ENCODE assay signal across 20 cellular contexts in genomic region chr3:71409352-71409751, GRCh38.
DNase-seq lines count a peak whose midpoint lies in the region; ATAC-seq lines count a peak whose summit lies in the region.
"Had no signal": no experiment of that assay in that cellular context is flagged by ENCODE, and none has a peak within 500 bp of the region (broad histone marks: within the 10 kb centered on the region; RNA-seq: fewer than 3 reads in every experiment).

No MANE protein-coding gene starts in this region.

- no peaks in the 10 kb centered on the region for H3K27me3 Mint-ChIP-seq in activated naive CD4-positive, alpha-beta T cell treated with anti-CD3 and anti-CD28 coated beads, Interleukin-2, amount 50 U/mL, for 24 hours
- H3K27me3 Mint-ChIP-seq in activated naive CD4-positive, alpha-beta T cell treated with anti-CD3 and anti-CD28 coated beads for 36 hours (ENCODE audit: low read depth): no peaks in the 10 kb centered on the region
- no peaks in the 10 kb centered on the region for H3K27me3 Mint-ChIP-seq in effector memory CD8-positive, alpha-beta T cell
- H3K27me3 Mint-ChIP-seq in stimulated activated memory B cell treated with anti-CD40 and anti-IgM and Interleukin-4, amounts not matched to agents 10 μg/mL and 1 μg/mL and 100 μg/mL, for 72 hours: no peaks in the 10 kb centered on the region

- H3K36me3 Mint-ChIP-seq in activated naive CD4-positive, alpha-beta T cell treated with anti-CD3 and anti-CD28 coated beads, Interleukin-2, amount 50 U/mL, for 24 hours: peaks cover 18% of the 10 kb centered on the region
- H3K36me3 Mint-ChIP-seq in activated naive CD4-positive, alpha-beta T cell treated with anti-CD3 and anti-CD28 coated beads for 36 hours (ENCODE audit: low read depth): no peaks in the 10 kb centered on the region
- H3K36me3 Mint-ChIP-seq in effector memory CD8-positive, alpha-beta T cell (ENCODE audit: insufficient read depth): peaks cover 6% of the 10 kb centered on the region
- H3K36me3 Mint-ChIP-seq in stimulated activated memory B cell treated with anti-CD40 and anti-IgM and Interleukin-4, amounts not matched to agents 10 μg/mL and 1 μg/mL and 100 μg/mL, for 72 hours: no peaks in the 10 kb centered on the region
- H3K36me3 Mint-ChIP-seq: IgD-negative memory B cell had no signal

- ATAC-seq in effector memory CD8-positive, alpha-beta T cell (replicated peaks): no peak
- ATAC-seq in stimulated activated memory B cell treated with anti-CD40 and anti-IgM and Interleukin-4, amounts not matched to agents 10 μg/mL and 1 μg/mL and 100 μg/mL, for 72 hours: no peak
- no peak for ATAC-seq in HG03139 (IDR thresholded peaks at IDR 0.05; ENCODE audit: unreplicated experiment)

- peak overlapping the region; percentile 71 for H3K27ac Mint-ChIP-seq in activated naive CD4-positive, alpha-beta T cell treated with anti-CD3 and anti-CD28 coated beads, Interleukin-2, amount 50 U/mL, for 24 hours
- no peak overlapping the region for H3K27ac Mint-ChIP-seq in activated naive CD4-positive, alpha-beta T cell treated with anti-CD3 and anti-CD28 coated beads for 36 hours
- peak overlapping the region; percentile 71 to 79 for H3K27ac Mint-ChIP-seq in effector memory CD8-positive, alpha-beta T cell
- H3K27ac Mint-ChIP-seq in stimulated activated memory B cell treated with anti-CD40 and anti-IgM and Interleukin-4, amounts not matched to agents 10 μg/mL and 1 μg/mL and 100 μg/mL, for 72 hours: peak overlapping the region; percentile 58
- H3K27ac Mint-ChIP-seq: HFFc6 had no signal

- H3K9me3 Mint-ChIP-seq in activated naive CD4-positive, alpha-beta T cell treated with anti-CD3 and anti-CD28 coated beads, Interleukin-2, amount 50 U/mL, for 24 hours: no peaks in the 10 kb centered on the region
- no peaks in the 10 kb centered on the region for H3K9me3 Mint-ChIP-seq in activated naive CD4-positive, alpha-beta T cell treated with anti-CD3 and anti-CD28 coated beads for 36 hours
- H3K9me3 Mint-ChIP-seq in effector memory CD8-positive, alpha-beta T cell: no peaks in the 10 kb centered on the region
- H3K9me3 Mint-ChIP-seq in stimulated activated memory B cell treated with anti-CD40 and anti-IgM and Interleukin-4, amounts not matched to agents 10 μg/mL and 1 μg/mL and 100 μg/mL, for 72 hours: no peaks in the 10 kb centered on the region
- H3K9me3 Mint-ChIP-seq: HFFc6, IgD-negative memory B cell had no signal

- CTCF ChIA-PET in activated naive CD4-positive, alpha-beta T cell treated with anti-CD3 and anti-CD28 coated beads for 36 hours (lab: Charles Lee): interaction anchor here (0.5 to 2.5 kb wide), 2 partner anchors 11 to 53 kb away, joined by 3 to 9 read pairs; no protein-coding TSS in a partner anchor

- H3K4me3 Mint-ChIP-seq in activated naive CD4-positive, alpha-beta T cell treated with anti-CD3 and anti-CD28 coated beads, Interleukin-2, amount 50 U/mL, for 24 hours: no peak overlapping the region
- H3K4me3 Mint-ChIP-seq in activated naive CD4-positive, alpha-beta T cell treated with anti-CD3 and anti-CD28 coated beads for 36 hours: no peak overlapping the region
- H3K4me3 Mint-ChIP-seq in effector memory CD8-positive, alpha-beta T cell: no peak overlapping the region
- H3K4me3 Mint-ChIP-seq in stimulated activated memory B cell treated with anti-CD40 and anti-IgM and Interleukin-4, amounts not matched to agents 10 μg/mL and 1 μg/mL and 100 μg/mL, for 72 hours: no peak overlapping the region
- H3K4me3 Mint-ChIP-seq: HFFc6, IgD-negative memory B cell had no signal

- peaks cover 97% of the 10 kb centered on the region for H3K4me1 Mint-ChIP-seq in activated naive CD4-positive, alpha-beta T cell treated with anti-CD3 and anti-CD28 coated beads, Interleukin-2, amount 50 U/mL, for 24 hours
- H3K4me1 Mint-ChIP-seq in activated naive CD4-positive, alpha-beta T cell treated with anti-CD3 and anti-CD28 coated beads for 36 hours (ENCODE audit: low read depth): peaks cover 86% of the 10 kb centered on the region
- peaks cover 9 to 13% of the 10 kb centered on the region in 2 donors for H3K4me1 Mint-ChIP-seq in effector memory CD8-positive, alpha-beta T cell (ENCODE audit: low read depth in 2 of 2)
- H3K4me1 Mint-ChIP-seq in stimulated activated memory B cell treated with anti-CD40 and anti-IgM and Interleukin-4, amounts not matched to agents 10 μg/mL and 1 μg/mL and 100 μg/mL, for 72 hours: peaks cover 36% of the 10 kb centered on the region

- no peak for DNase-seq in activated naive CD4-positive, alpha-beta T cell treated with anti-CD3 and anti-CD28 coated beads for 36 hours
- DNase-seq in MV-4-11 (lab: John Stamatoyannopoulos, UW) (peak; percentile 37), iPS-NIHi11 (ENCODE audit: low spot score) (no peak), NCI-H2107 treated with DMSO at 0.1 percent for 48 hours (lab: John Stamatoyannopoulos, UW; ENCODE audit: unreplicated experiment) (no peak)
- DNase-seq in effector memory CD8-positive, alpha-beta T cell: no peak
- DNase-seq: 8988T, BE2C, DMS79 treated with DMSO at 0.1 percent for 48 hours, H7, HFFc6, Kasumi-1, MM.1S, NCI-H1092 treated with DMSO at 0.1 percent for 48 hours, NCI-H2081, NCI-H446 treated with DMSO at 0.1 percent for 48 hours, SHP77 had no signal

- intact Hi-C loops in activated naive CD4-positive, alpha-beta T cell treated with anti-CD3 and anti-CD28 coated beads for 36 hours (cut with micrococcal nuclease): no loop called here
